Comparison of ENCODE assay signal across 30 cellular contexts in genomic region chr3:10454907-10455306, GRCh38. TPM values are rescaled to one million over a fixed set of nuclear protein-coding genes. Genes with fewer than 3 reads are reported as not detected.
"Had no signal": no experiment of that assay in that cellular context is flagged by ENCODE, and none has a peak within 500 bp of the region (broad histone marks: within the 10 kb centered on the region; RNA-seq: fewer than 3 reads in every experiment).

No MANE protein-coding gene starts in this region.

- ATAC-seq: activated CD4-positive, alpha-beta T cell treated with anti-CD3 and anti-CD28 coated beads for 36 hours; activated CD8-positive, alpha-beta T cell treated with anti-CD3 and anti-CD28 coated beads, Interleukin-2, amount 10 ng/mL, durations not matched to agents 7 days and 5 days; activated naive CD4-positive, alpha-beta T cell treated with anti-CD3 and anti-CD28 coated beads, Interleukin-2, amount 50 U/mL, for 72 hours; activated T-cell treated with anti-CD3 and anti-CD28 coated beads, Interleukin-2, amount 50 U/mL, for 72 hours; effector memory CD8-positive, alpha-beta T cell; foreskin keratinocyte; gastrocnemius medialis; heart right ventricle had no signal

- H3K27me3 ChIP-seq: ascending aorta, brain microvascular endothelial cell, dorsolateral prefrontal cortex, gastrocnemius medialis had no signal

- DNase-seq: activated CD4-positive, alpha-beta memory T cell treated with anti-CD3 and anti-CD28 coated beads for 36 hours; activated CD4-positive, alpha-beta T cell treated with anti-CD3 and anti-CD28 coated beads for 36 hours; activated CD4-positive, alpha-beta T cell treated with anti-CD3 and anti-CD28 coated beads, Interleukin-2, amount 10 ng/mL, durations not matched to agents 24 days and 14 days; activated CD4-positive, CD25-positive, alpha-beta regulatory T cell; activated CD4-positive, CD25-positive, alpha-beta regulatory T cell treated with anti-CD3 and anti-CD28 coated beads, Interleukin-2, amount 50 U/mL, for 72 hours; activated CD8-positive, alpha-beta memory T cell treated with anti-CD3 and anti-CD28 coated beads, Interleukin-2, amount 50 U/mL, for 48 hours; activated CD8-positive, alpha-beta T cell treated with anti-CD3 and anti-CD28 coated beads, Interleukin-2, amount 10 ng/mL, durations not matched to agents 7 days and 5 days; activated gamma-delta T cell; activated naive CD4-positive, alpha-beta T cell; activated naive CD4-positive, alpha-beta T cell treated with anti-CD3 and anti-CD28 coated beads, Interleukin-2, amount 10 ng/mL, durations not matched to agents 7 days and 5 days; activated naive CD8-positive, alpha-beta T cell treated with anti-CD3 and anti-CD28 coated beads, Interleukin-2, amount 10 ng/mL, durations not matched to agents 7 days and 5 days; activated T-cell treated with anti-CD3 and anti-CD28 coated beads for 4 hours; activated T-cell treated with anti-CD3 and anti-CD28 coated beads, Interleukin-2, amount 50 U/mL, for 24 hours; activated T-cell treated with anti-CD3 and anti-CD28 coated beads, Interleukin-2, amount 50 U/mL, for 72 hours; brain microvascular endothelial cell; dorsolateral prefrontal cortex; effector memory CD8-positive, alpha-beta T cell; erythroblast; foreskin keratinocyte; gastrocnemius medialis; glutamatergic neuron; heart right ventricle; T-helper 2 cell had no signal

- H3K4me1 ChIP-seq: ascending aorta, esophagus muscularis mucosa, foreskin keratinocyte, heart right ventricle had no signal

- H3K27ac ChIP-seq: ascending aorta, brain microvascular endothelial cell, coronary artery, esophagus muscularis mucosa, foreskin keratinocyte, gastrocnemius medialis, heart right ventricle had no signal

- H3K36me3 ChIP-seq: ascending aorta, brain microvascular endothelial cell, esophagus muscularis mucosa, gastrocnemius medialis, heart right ventricle had no signal

- H3K9me3 ChIP-seq: ascending aorta, esophagus muscularis mucosa, gastrocnemius medialis, heart right ventricle had no signal

- H3K4me3 ChIP-seq: ascending aorta, coronary artery, dorsolateral prefrontal cortex, esophagus muscularis mucosa, gastrocnemius medialis, heart right ventricle had no signal

- FAIRE-seq: bronchial epithelial cell had no signal

RNA-seq across cellular contexts. Expression of gene ATP2B2, which starts 50.5 kb away (rescaled TPM):
- total RNA-seq: activated CD4-positive, alpha-beta T cell treated with anti-CD3 and anti-CD28 coated beads, Interleukin-2, amount 10 ng/mL, durations not matched to agents 24 days and 14 days; activated CD8-positive, alpha-beta memory T cell treated with anti-CD3 and anti-CD28 coated beads for 36 hours; activated CD8-positive, alpha-beta T cell treated with anti-CD3 and anti-CD28 coated beads, Interleukin-2, amount 10 ng/mL, durations not matched to agents 7 days and 5 days; activated naive CD4-positive, alpha-beta T cell treated with anti-CD3 and anti-CD28 coated beads, Interleukin-2, amount 50 U/mL, for 72 hours; activated naive CD8-positive, alpha-beta T cell treated with anti-CD3 and anti-CD28 coated beads, Interleukin-2, amount 10 ng/mL, durations not matched to agents 7 days and 5 days; activated T-cell treated with anti-CD3 and anti-CD28 coated beads, Interleukin-2, amount 50 U/mL, for 72 hours; ascending aorta; bronchial epithelial cell; foreskin keratinocyte; T-helper 1 cell treated with Interleukin-12 subunit alpha and Interleukin-12 subunit beta and Interleukin-4 antibody, amounts not matched to agents 30 ng/mL and 1 ng/mL, for 36 hours had no signal
- polyA plus RNA-seq: foreskin keratinocyte had no signal
